ENCODE assay signal across 9 cellular contexts in the genomic region with DNA sequence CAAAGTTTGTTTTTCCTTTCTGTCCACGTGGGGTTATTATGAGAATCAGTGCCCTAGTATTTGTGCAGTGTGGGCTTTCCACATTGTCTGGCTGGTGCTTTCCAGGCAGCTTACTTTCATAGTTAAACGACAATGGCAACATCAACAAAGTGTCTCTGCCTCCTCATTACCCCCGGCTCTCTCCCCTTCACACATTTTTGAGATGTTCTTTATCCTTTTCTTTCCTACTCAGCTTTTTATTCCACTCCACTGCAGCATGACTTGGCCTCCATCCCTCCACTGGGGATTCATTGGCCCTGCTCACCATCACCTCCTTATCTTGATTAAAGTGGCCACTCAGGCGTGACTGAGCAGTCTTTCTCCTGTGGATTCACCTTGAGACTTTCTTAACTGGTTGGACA. TPM values are rescaled to one million over a fixed set of nuclear protein-coding genes. Genes with fewer than 3 reads are reported as not detected.
DNase-seq lines count a peak whose midpoint lies in the region; ATAC-seq and TF ChIP-seq lines count a peak whose summit lies in the region.
"Had no signal": no experiment of that assay in that cellular context is flagged by ENCODE, and none has a peak within 500 bp of the region (broad histone marks: within the 10 kb centered on the region; RNA-seq: fewer than 3 reads in every experiment).

No MANE protein-coding gene starts in this region.

- CTCF ChIA-PET in Calu3 (lab: Charles Lee), result no interaction called here
- CTCF ChIA-PET in A673 (lab: Charles Lee), result no interaction called here

- H3K36me3 ChIP-seq in heart left ventricle (no peaks in the 10 kb centered on the region), A673 (ENCODE audit: insufficient read depth, low read length, poor library complexity, severe bottlenecking) (no peaks in the 10 kb centered on the region)

- in situ Hi-C loops in Caki2 (cut with HindIII; ENCODE audit: low pct_unique_long_range_greater_than_20kb, low sequenced_read_pairs) (no loop called here), GM13976 (cut with MboI; ENCODE audit: low sequenced_read_pairs, unreplicated experiment) (no loop called here)

- H3K27me3 ChIP-seq in heart left ventricle (no peaks in the 10 kb centered on the region), A673 (replicated peaks; ENCODE audit: insufficient read depth, low read depth, low read length, poor library complexity) (no peaks in the 10 kb centered on the region)

- no peak for TF ChIP-seq POLR2A in heart left ventricle (IDR thresholded peaks at IDR 0.05)

- H3K27ac ChIP-seq in heart left ventricle, result peak overlapping the region; percentile 48 to 89 (median 80)
- no peak overlapping the region for H3K27ac ChIP-seq in A673 (ENCODE audit: low read depth, low read length, poor library complexity, severe bottlenecking)

- H3K4me1 ChIP-seq in heart left ventricle, result peaks cover 7 to 86% (median 64%) of the 10 kb centered on the region in 12 donors
- peaks cover 32% of the 10 kb centered on the region for H3K4me1 ChIP-seq in A673 (ENCODE audit: insufficient read depth, low read length, poor library complexity, severe bottlenecking)

- peak; percentile 31 for DNase-seq in Caki2 (ENCODE audit: low read depth)
- no peak for DNase-seq in heart left ventricle
- no peak for DNase-seq in sciatic nerve (ENCODE audit: low spot score)
- no peak for DNase-seq in GM13976 (ENCODE audit: low spot score)
- DNase-seq in NCI-H2171 (lab: John Stamatoyannopoulos, UW), result no peak
- DNase-seq in Calu3, result no peak
- no peak for DNase-seq in A673 (ENCODE audit: low spot score)
- DNase-seq: naive B cell had no signal

- 11 to 19% (median 14%) methylated on average over 4 of the region's 4 CpGs for WGBS in heart left ventricle, 4 donors

- H3K4me3 Mint-ChIP-seq in Calu3 (ENCODE audit: low read depth, unreplicated experiment), result no peak overlapping the region

- POLR2A ChIA-PET in A673 (lab: Charles Lee; ENCODE audit: low non-redundant PET), result no interaction called here

- no peak for TF ChIP-seq CTCF in heart left ventricle (IDR thresholded peaks at IDR 0.05)
- no peak for TF ChIP-seq CTCF in GM13976 (IDR thresholded peaks at IDR 0.05; ENCODE audit: borderline replicate concordance, control extremely low read depth, extremely low read depth, insufficient read depth, missing control alignments)
- TF ChIP-seq CTCF in Calu3 (IDR thresholded peaks at IDR 0.05; ENCODE audit: unreplicated experiment), result no peak
- no peak for TF ChIP-seq CTCF in A673 (conservative IDR thresholded peaks at IDR 0.05; ENCODE audit: low read depth, low read length)

- H3K36me3 Mint-ChIP-seq in Calu3 (ENCODE audit: insufficient read depth, unreplicated experiment), result no peaks in the 10 kb centered on the region
- H3K36me3 Mint-ChIP-seq: naive B cell had no signal

- H3K27me3 Mint-ChIP-seq in Calu3 (ENCODE audit: unreplicated experiment), result no peaks in the 10 kb centered on the region
- H3K27me3 Mint-ChIP-seq: naive B cell had no signal

- no peaks in the 10 kb centered on the region for H3K9me3 Mint-ChIP-seq in Calu3 (ENCODE audit: low read depth, unreplicated experiment)
- H3K9me3 Mint-ChIP-seq: naive B cell had no signal

- BruUV-seq in Calu3 (replicated peaks; lab: Mats Ljungman, UMichigan) (no TSS peak), A673 (replicated peaks; lab: Mats Ljungman, UMichigan) (no TSS peak)

- H3K4me3 ChIP-seq in heart left ventricle, result peak overlapping the region in 3 of 12 donors; percentile 2 to 20 (median 11)
- H3K4me3 ChIP-seq in A673 (ENCODE audit: low read depth, low read length, poor library complexity, severe bottlenecking), result no peak overlapping the region

- no peaks in the 10 kb centered on the region for H3K9me3 ChIP-seq in heart left ventricle
- no peaks in the 10 kb centered on the region for H3K9me3 ChIP-seq in A673 (ENCODE audit: low read depth, low read length, poor library complexity, severe bottlenecking)

- intact Hi-C loops in heart left ventricle (cut with DNase I), result no loop called here
- intact Hi-C loops in sciatic nerve (cut with DNase I), result no loop called here
- intact Hi-C loops in Calu3 (cut with micrococcal nuclease; ENCODE audit: unreplicated experiment), result no loop called here
- intact Hi-C loops in A673 (cut with micrococcal nuclease; ENCODE audit: unreplicated experiment), result no loop called here

- ATAC-seq in SK-N-SH treated with all-trans-retinoic acid at 6 μM for 48 hours, result peak; percentile 49
- ATAC-seq in heart left ventricle, result peak in 2 of 4 donors; percentile 5 to 14
- ATAC-seq in sciatic nerve, result peak; percentile 32

- no peak overlapping the region for H3K27ac Mint-ChIP-seq in Calu3 (ENCODE audit: unreplicated experiment)

- H3K4me1 Mint-ChIP-seq in Calu3 (ENCODE audit: low read depth, unreplicated experiment), result peaks cover 36% of the 10 kb centered on the region

TF ChIP-seq in SK-N-SH treated with all-trans-retinoic acid at 6 μM for 48 hours, 23 proteins besides CTCF, POLR2A, EP300 and RAD21:
- no peak for TF ChIP-seq TCF4 (CRISPR knock-in tag; IDR thresholded peaks at IDR 0.05; ENCODE audit: borderline replicate concordance)
- TF ChIP-seq ARNTL (CRISPR knock-in tag; IDR thresholded peaks at IDR 0.05; ENCODE audit: borderline replicate concordance, low read depth), result no peak
- no peak for TF ChIP-seq SNAI2 (CRISPR knock-in tag; IDR thresholded peaks at IDR 0.05)
- no peak for TF ChIP-seq ZNF70 (CRISPR knock-in tag; IDR thresholded peaks at IDR 0.05)

RNA-seq across cellular contexts. Expression of a gene that starts 19.1 kb away (rescaled TPM):
- 6.7 and 7.3 TPM in 2 replicates for total RNA-seq in Caki2 (2014; rRNA removed; shearing (Covaris generic); ENCODE audit: low replicate concordance)
- total RNA-seq in heart left ventricle (10 to 100 TPM; 25.4 to 65.3 (median 52.8) TPM), sciatic nerve (86.2 TPM), Calu3 (2022) (52.2 and 53.4 TPM in 2 replicates), A673 (2021) (55.6 and 56.7 TPM in 2 replicates)
- 10 to 100 TPM in 1 of 2 donors, 1 to 10 TPM in 1; 9.8 to 22.3 TPM for polyA plus RNA-seq in heart left ventricle

RNA-seq across cellular contexts. Expression of a gene that starts 44.9 kb away (rescaled TPM):
- not detected in 2 replicates for total RNA-seq in Caki2 (2014; rRNA removed; shearing (Covaris generic); ENCODE audit: low replicate concordance)
- total RNA-seq in heart left ventricle, result 10 to 100 TPM in 7 of 9 donors, 1 to 10 TPM in 2; 6.1 to 71.5 (median 15.5) TPM
- 10 to 100 TPM; 30.9 to 41.6 TPM for polyA plus RNA-seq in heart left ventricle
- total RNA-seq in sciatic nerve, result 38.2 TPM
- 0.28 and 0.64 TPM in 2 replicates for total RNA-seq in Calu3 (2022)
- not detected in 2 replicates for total RNA-seq in A673 (2021)
